ENCODE assay signal across 16 cellular contexts in genomic region chr1:24925963-24926362, GRCh38. TPM values are rescaled to one million over a fixed set of nuclear protein-coding genes. Genes with fewer than 3 reads are reported as not detected.
A peak's percentile ranks its signal among the peaks of the same experiment; 100 is the strongest.
DNase-seq lines count a peak whose midpoint lies in the region; ATAC-seq and TF ChIP-seq lines count a peak whose summit lies in the region.
"Had no signal": no experiment of that assay in that cellular context is flagged by ENCODE, and none has a peak within 500 bp of the region (broad histone marks: within the 10 kb centered on the region; RNA-seq: fewer than 3 reads in every experiment).

No MANE protein-coding gene starts in this region.

- TF ChIP-seq CTCF in HFFc6 (IDR thresholded peaks at IDR 0.05) (no peak), nephron progenitor cell (IDR thresholded peaks at IDR 0.05) (no peak)

- no peak for ATAC-seq in activated naive CD8-positive, alpha-beta T cell treated with anti-CD3 and anti-CD28 coated beads, Interleukin-2, amount 10 ng/mL, durations not matched to agents 7 days and 5 days (ENCODE audit: low read depth)
- no peak for ATAC-seq in HG03196 (IDR thresholded peaks at IDR 0.05; ENCODE audit: unreplicated experiment)

- DNase-seq in T-helper 1 cell: no peak
- no peak for DNase-seq in HFFc6
- DNase-seq in activated naive CD8-positive, alpha-beta T cell treated with anti-CD3 and anti-CD28 coated beads, Interleukin-2, amount 10 ng/mL, durations not matched to agents 7 days and 5 days: no peak
- no peak for DNase-seq in nephron progenitor cell
- DNase-seq in amniotic stem cell (lab: John Stamatoyannopoulos, UW): no peak
- DNase-seq in DMS79 (lab: John Stamatoyannopoulos, UW): no peak
- DNase-seq: 8988T; Caco-2; glutamatergic neuron; NCI-H1048; NCI-H345; stimulated activated CD4-positive, alpha-beta T cell treated with anti-CD3 and anti-CD28 coated beads, Interleukin-12 subunit alpha, Interleukin-12 subunit beta, amount 100 ng/mL, for 4 hours; tibial artery had no signal

- POLR2A ChIA-PET in activated naive CD8-positive, alpha-beta T cell treated with anti-CD3 and anti-CD28 coated beads, Interleukin-2, amount 10 ng/mL, durations not matched to agents 7 days and 5 days (lab: Charles Lee): interaction anchor here (0.6 to 6.4 kb wide), 7 partner anchors 27 to 1382 kb away, joined by 3 to 64 read pairs (median 6); no protein-coding TSS in a partner anchor

- peaks cover 58% of the 10 kb centered on the region for H3K36me3 Mint-ChIP-seq in T-helper 1 cell treated with Interleukin-12 subunit alpha and Interleukin-12 subunit beta and Interleukin-4 antibody, amounts not matched to agents 30 μg/mL and 1 μg/mL, for 36 hours (ENCODE audit: low read depth)
- no peaks in the 10 kb centered on the region for H3K36me3 Mint-ChIP-seq in HFFc6 (ENCODE audit: low read depth)
- H3K36me3 Mint-ChIP-seq in activated naive CD8-positive, alpha-beta T cell treated with anti-CD3 and anti-CD28 coated beads, Interleukin-2, amount 10 ng/mL, durations not matched to agents 7 days and 5 days: peaks cover 51% of the 10 kb centered on the region
- no peaks in the 10 kb centered on the region for H3K36me3 Mint-ChIP-seq in nephron progenitor cell (ENCODE audit: low read depth)
- H3K36me3 Mint-ChIP-seq: brain had no signal

- H3K4me1 Mint-ChIP-seq in T-helper 1 cell treated with Interleukin-12 subunit alpha and Interleukin-12 subunit beta and Interleukin-4 antibody, amounts not matched to agents 30 μg/mL and 1 μg/mL, for 36 hours (ENCODE audit: low read depth): peaks cover 50% of the 10 kb centered on the region
- peaks cover 10% of the 10 kb centered on the region for H3K4me1 Mint-ChIP-seq in HFFc6 (ENCODE audit: low read depth)
- peaks cover 52% of the 10 kb centered on the region for H3K4me1 Mint-ChIP-seq in activated naive CD8-positive, alpha-beta T cell treated with anti-CD3 and anti-CD28 coated beads, Interleukin-2, amount 10 ng/mL, durations not matched to agents 7 days and 5 days
- peaks cover 44% of the 10 kb centered on the region for H3K4me1 Mint-ChIP-seq in nephron progenitor cell
- H3K4me1 Mint-ChIP-seq: brain had no signal

- peak overlapping the region; percentile 89 for H3K27ac Mint-ChIP-seq in T-helper 1 cell treated with Interleukin-12 subunit alpha and Interleukin-12 subunit beta and Interleukin-4 antibody, amounts not matched to agents 30 μg/mL and 1 μg/mL, for 36 hours
- H3K27ac Mint-ChIP-seq in HFFc6: no peak overlapping the region
- peak overlapping the region; percentile 72 for H3K27ac Mint-ChIP-seq in activated naive CD8-positive, alpha-beta T cell treated with anti-CD3 and anti-CD28 coated beads, Interleukin-2, amount 10 ng/mL, durations not matched to agents 7 days and 5 days
- H3K27ac Mint-ChIP-seq in nephron progenitor cell: no peak overlapping the region
- H3K27ac Mint-ChIP-seq: brain had no signal

- H3K4me3 Mint-ChIP-seq in T-helper 1 cell treated with Interleukin-12 subunit alpha and Interleukin-12 subunit beta and Interleukin-4 antibody, amounts not matched to agents 30 μg/mL and 1 μg/mL, for 36 hours: peak overlapping the region; percentile 94
- H3K4me3 Mint-ChIP-seq in HFFc6: peak overlapping the region; percentile 43
- peak overlapping the region; percentile 92 for H3K4me3 Mint-ChIP-seq in activated naive CD8-positive, alpha-beta T cell treated with anti-CD3 and anti-CD28 coated beads, Interleukin-2, amount 10 ng/mL, durations not matched to agents 7 days and 5 days
- H3K4me3 Mint-ChIP-seq in nephron progenitor cell: peak overlapping the region; percentile 66

- H3K27me3 Mint-ChIP-seq in T-helper 1 cell treated with Interleukin-12 subunit alpha and Interleukin-12 subunit beta and Interleukin-4 antibody, amounts not matched to agents 30 μg/mL and 1 μg/mL, for 36 hours (ENCODE audit: low read depth): no peaks in the 10 kb centered on the region
- H3K27me3 Mint-ChIP-seq in HFFc6 (ENCODE audit: insufficient read depth) (peaks cover 54% of the 10 kb centered on the region), nephron progenitor cell (ENCODE audit: low read depth, poor library complexity) (peaks cover 72% of the 10 kb centered on the region)
- no peaks in the 10 kb centered on the region for H3K27me3 Mint-ChIP-seq in activated naive CD8-positive, alpha-beta T cell treated with anti-CD3 and anti-CD28 coated beads, Interleukin-2, amount 10 ng/mL, durations not matched to agents 7 days and 5 days

- no peaks in the 10 kb centered on the region for H3K9me3 Mint-ChIP-seq in T-helper 1 cell treated with Interleukin-12 subunit alpha and Interleukin-12 subunit beta and Interleukin-4 antibody, amounts not matched to agents 30 μg/mL and 1 μg/mL, for 36 hours
- H3K9me3 Mint-ChIP-seq in HFFc6: no peaks in the 10 kb centered on the region
- no peaks in the 10 kb centered on the region for H3K9me3 Mint-ChIP-seq in activated naive CD8-positive, alpha-beta T cell treated with anti-CD3 and anti-CD28 coated beads, Interleukin-2, amount 10 ng/mL, durations not matched to agents 7 days and 5 days
- H3K9me3 Mint-ChIP-seq in nephron progenitor cell: no peaks in the 10 kb centered on the region
- H3K9me3 Mint-ChIP-seq: brain had no signal

RNA-seq across cellular contexts. Expression of gene RUNX3, which starts 4.1 kb away (rescaled TPM):
- not detected for total RNA-seq in HFFc6 (2021; fragmentation: NEBNext Ultra II Directional; extraction: Animal tissue kit (Norgen Biotek cat#: 25700))
- 100 to 1,000 TPM; 172 TPM for total RNA-seq in activated naive CD8-positive, alpha-beta T cell treated with anti-CD3 and anti-CD28 coated beads, Interleukin-2, amount 10 ng/mL, durations not matched to agents 7 days and 5 days

Comparison
In these comparisons a context has a peak if more than half of its experiments do, and no peak if none do; other contexts are left out.
1. H3K27ac Mint-ChIP-seq: peak in T-helper 1 cell treated with Interleukin-12 subunit alpha and Interleukin-12 subunit beta and Interleukin-4 antibody, amounts not matched to agents 30 μg/mL and 1 μg/mL, for 36 hours (single experiment) and activated naive CD8-positive, alpha-beta T cell treated with anti-CD3 and anti-CD28 coated beads, Interleukin-2, amount 10 ng/mL, durations not matched to agents 7 days and 5 days (single experiment); none in HFFc6 (single experiment) and nephron progenitor cell (single experiment).
2. H3K4me3 Mint-ChIP-seq: peak in every context shown above with its lines; median percentile 94 in T-helper 1 cell treated with Interleukin-12 subunit alpha and Interleukin-12 subunit beta and Interleukin-4 antibody, amounts not matched to agents 30 μg/mL and 1 μg/mL, for 36 hours; 92 in activated naive CD8-positive, alpha-beta T cell treated with anti-CD3 and anti-CD28 coated beads, Interleukin-2, amount 10 ng/mL, durations not matched to agents 7 days and 5 days; 66 in nephron progenitor cell; 43 in HFFc6.
3. RNA of gene RUNX3, which starts 4.1 kb away (total RNA-seq): 172 TPM in activated naive CD8-positive, alpha-beta T cell treated with anti-CD3 and anti-CD28 coated beads, Interleukin-2, amount 10 ng/mL, durations not matched to agents 7 days and 5 days; not detected in HFFc6; every median in the first group is over 100 times any median in the second.